ENCODE assay signal across 14 cellular contexts in genomic region chr16:4386452-4386813, GRCh38. TPM values are rescaled to one million over a fixed set of nuclear protein-coding genes. Genes with fewer than 3 reads are reported as not detected.
DNase-seq lines count a peak whose midpoint lies in the region; ATAC-seq and TF ChIP-seq lines count a peak whose summit lies in the region.
"Had no signal": no experiment of that assay in that cellular context is flagged by ENCODE, and none has a peak within 500 bp of the region (broad histone marks: within the 10 kb centered on the region; RNA-seq: fewer than 3 reads in every experiment).

No MANE protein-coding gene starts in this region.

- TF ChIP-seq CTCF in smooth muscle cell (IDR thresholded peaks at IDR 0.05; ENCODE audit: borderline replicate concordance, insufficient read depth, poor library complexity, severe bottlenecking): no peak
- TF ChIP-seq CTCF in ovary (IDR thresholded peaks at IDR 0.05): no peak

- no peaks in the 10 kb centered on the region for H3K27me3 ChIP-seq in BLaER1 treated with 17β-estradiol and CSF1 and Interleukin-3, amounts not matched to agents 10 nM and 100 nM
- H3K27me3 ChIP-seq in smooth muscle cell (ENCODE audit: low read depth): no peaks in the 10 kb centered on the region
- no peaks in the 10 kb centered on the region for H3K27me3 ChIP-seq in ovary
- H3K27me3 ChIP-seq: brain microvascular endothelial cell had no signal

- H3K9me3 ChIP-seq in BLaER1 treated with 17β-estradiol and CSF1 and Interleukin-3, amounts not matched to agents 10 nM and 100 nM (replicated peaks in 1 of 11): no peaks in the 10 kb centered on the region
- no peaks in the 10 kb centered on the region for H3K9me3 ChIP-seq in SK-N-MC (ENCODE audit: low read depth, low read length)
- H3K9me3 ChIP-seq in smooth muscle cell (replicated peaks; ENCODE audit: low read depth): no peaks in the 10 kb centered on the region
- no peaks in the 10 kb centered on the region for H3K9me3 ChIP-seq in ovary

- H3F3A ChIP-seq in smooth muscle cell (ENCODE audit: low read depth): peaks cover 16% of the 10 kb centered on the region

- peak overlapping the region in 8 of 11 experiments; percentile 0 to 48 (median 17); a peak in 7 of 22 replicates for H3K9ac ChIP-seq in BLaER1 treated with 17β-estradiol and CSF1 and Interleukin-3, amounts not matched to agents 10 nM and 100 nM
- H3K9ac ChIP-seq in SK-N-MC (ENCODE audit: insufficient read length): no peak overlapping the region
- no peak overlapping the region for H3K9ac ChIP-seq in smooth muscle cell (ENCODE audit: low read depth)

- intact Hi-C loops in left ventricle myocardium superior (cut with micrococcal nuclease) (no loop called here), ovary (cut with DNase I) (no loop called here)

- H4K20me1 ChIP-seq in BLaER1 treated with 17β-estradiol and CSF1 and Interleukin-3, amounts not matched to agents 10 nM and 100 nM: peaks cover 43 to 100% (median 89%) of the 10 kb centered on the region in 11 experiments
- H4K20me1 ChIP-seq in smooth muscle cell (ENCODE audit: low read depth): peaks cover 40% of the 10 kb centered on the region

- no peak overlapping the region for H3K4me3 ChIP-seq in BLaER1 treated with 17β-estradiol and CSF1 and Interleukin-3, amounts not matched to agents 10 nM and 100 nM
- H3K4me3 ChIP-seq in SK-N-MC (no peak overlapping the region), smooth muscle cell (no peak overlapping the region), ovary (no peak overlapping the region)

- 53% methylated on average over 8 of the region's 8 CpGs for WGBS in smooth muscle cell (ENCODE audit: low lambda C conversion rate)
- WGBS in ovary, 3 donors: 40 to 55% (median 43%) methylated on average over 8 of the region's 8 CpGs

- H2AFZ ChIP-seq in smooth muscle cell (ENCODE audit: low read depth): no peak overlapping the region

- no peak for DNase-seq in SK-N-MC (ENCODE audit: low read depth, low spot score)
- DNase-seq in left ventricle myocardium superior: peak; percentile 50
- no peak for DNase-seq in smooth muscle cell (lab: John Stamatoyannopoulos, UW; ENCODE audit: unreplicated experiment)
- DNase-seq in NCI-H1105 (lab: John Stamatoyannopoulos, UW): no peak
- no peak for DNase-seq in ovary
- DNase-seq in GF-D8 (lab: John Stamatoyannopoulos, UW): no peak
- DNase-seq: activated B cell treated with CpG ODN at 0.5 μM for 24 hours; brain microvascular endothelial cell; CD8-positive, alpha-beta T cell; naive thymus-derived CD8-positive, alpha-beta T cell; NCI-H1092; NCI-H526 had no signal

- H3K4me2 ChIP-seq in BLaER1 treated with 17β-estradiol and CSF1 and Interleukin-3, amounts not matched to agents 10 nM and 100 nM: peak overlapping the region in 9 of 11 experiments; percentile 18 to 91 (median 82); a peak in 14 of 22 replicates
- peak overlapping the region; percentile 34 for H3K4me2 ChIP-seq in smooth muscle cell

- no peak for TF ChIP-seq EP300 in ovary (IDR thresholded peaks at IDR 0.05)

- no peak for TF ChIP-seq POLR2A in ovary (IDR thresholded peaks at IDR 0.05)

- H3K27ac ChIP-seq in BLaER1 treated with 17β-estradiol and CSF1 and Interleukin-3, amounts not matched to agents 10 nM and 100 nM: peak overlapping the region in 3 of 11 experiments; percentile 10 to 11 (median 10); a peak in 2 of 22 replicates
- H3K27ac ChIP-seq in SK-N-MC: peak overlapping the region; percentile 73; the same call in 1 of the 2 replicates
- peak overlapping the region; percentile 38 for H3K27ac ChIP-seq in smooth muscle cell (ENCODE audit: low read depth)
- H3K27ac ChIP-seq in ovary: peak overlapping the region in 1 of 2 donors; percentile 1
- H3K27ac ChIP-seq: brain microvascular endothelial cell had no signal

- H3K4me1 ChIP-seq in BLaER1 treated with 17β-estradiol and CSF1 and Interleukin-3, amounts not matched to agents 10 nM and 100 nM: peaks cover 24 to 83% (median 73%) of the 10 kb centered on the region in 10 experiments
- H3K4me1 ChIP-seq in smooth muscle cell (ENCODE audit: low read depth) (peaks cover 21% of the 10 kb centered on the region), ovary (ENCODE audit: insufficient read depth) (peaks cover 11% of the 10 kb centered on the region)

- ATAC-seq in left ventricle myocardium superior (peak; percentile 5), GM21515 (IDR thresholded peaks at IDR 0.05; ENCODE audit: unreplicated experiment) (no peak)
- ATAC-seq: CD8-positive, alpha-beta T cell; naive thymus-derived CD8-positive, alpha-beta T cell had no signal

- no peaks in the 10 kb centered on the region for H3K79me2 ChIP-seq in smooth muscle cell (ENCODE audit: low read depth)

- peaks cover 52 to 100% (median 91%) of the 10 kb centered on the region in 11 experiments for H3K36me3 ChIP-seq in BLaER1 treated with 17β-estradiol and CSF1 and Interleukin-3, amounts not matched to agents 10 nM and 100 nM
- H3K36me3 ChIP-seq in SK-N-MC (ENCODE audit: insufficient read depth, low read length) (no peaks in the 10 kb centered on the region; the same call in 1 of the 2 replicates), smooth muscle cell (ENCODE audit: low read depth) (no peaks in the 10 kb centered on the region), ovary (no peaks in the 10 kb centered on the region)

RNA-seq across cellular contexts. Expression of gene VASN, which starts 14.8 kb away (rescaled TPM):
- total RNA-seq in left ventricle myocardium superior: 4.3 TPM
- 23.8 and 30.0 TPM in 2 replicates for total RNA-seq in smooth muscle cell
- polyA plus RNA-seq in smooth muscle cell: 127 and 150 TPM in 2 replicates
- 10 to 100 TPM; 19.8 to 49.5 (median 43.5) TPM for total RNA-seq in ovary
- polyA plus RNA-seq in ovary: 10 to 100 TPM in 1 of 2 donors, 1 to 10 TPM in 1; 2.4 to 47.6 TPM

RNA-seq across cellular contexts. Expression of gene CORO7, which starts 30.0 kb away (rescaled TPM):
- 10.1 TPM for total RNA-seq in left ventricle myocardium superior
- 6.7 and 14.4 TPM in 2 replicates for total RNA-seq in smooth muscle cell
- polyA plus RNA-seq in smooth muscle cell: 12.7 and 18.9 TPM in 2 replicates
- 10 to 100 TPM in 6 of 7 donors, 1 to 10 TPM in 1; 7.6 to 29.5 (median 19.5) TPM for total RNA-seq in ovary
- 1 to 10 TPM; 1.3 to 9.7 TPM for polyA plus RNA-seq in ovary

RNA-seq across cellular contexts. Expression of gene PAM16, which starts 35.3 kb away (rescaled TPM):
- 70.0 TPM for total RNA-seq in left ventricle myocardium superior
- total RNA-seq in smooth muscle cell: 18.4 and 29.6 TPM in 2 replicates
- 47.7 and 52.2 TPM in 2 replicates for polyA plus RNA-seq in smooth muscle cell
- 10 to 100 TPM; 24.0 to 47.2 (median 35.7) TPM for total RNA-seq in ovary
- polyA plus RNA-seq in ovary: 10 to 100 TPM; 18.5 to 42.2 TPM

RNA-seq across cellular contexts. Expression of gene DNAJA3, which starts 39.2 kb away (rescaled TPM):
- total RNA-seq in left ventricle myocardium superior (83.9 TPM), smooth muscle cell (40.0 and 42.6 TPM in 2 replicates), ovary (10 to 100 TPM; 32.5 to 47.0 (median 39.0) TPM)
- polyA plus RNA-seq in smooth muscle cell (42.7 and 46.5 TPM in 2 replicates), ovary (10 to 100 TPM; 26.4 to 35.0 TPM)

Comparison
In these comparisons a context has a peak if more than half of its experiments do, and no peak if none do; other contexts are left out.
1. H3K9ac ChIP-seq: peak in BLaER1 treated with 17β-estradiol and CSF1 and Interleukin-3, amounts not matched to agents 10 nM and 100 nM (8 of 11); none in SK-N-MC (single experiment) and smooth muscle cell (single experiment).